Comparison of ENCODE assay signal across 11 cellular contexts in genomic region chr7:139494835-139495568, GRCh38. TPM values are rescaled to one million over a fixed set of nuclear protein-coding genes. Genes with fewer than 3 reads are reported as not detected.
DNase-seq lines count a peak whose midpoint lies in the region; ATAC-seq and TF ChIP-seq lines count a peak whose summit lies in the region.
"Had no signal": no experiment of that assay in that cellular context is flagged by ENCODE, and none has a peak within 500 bp of the region (broad histone marks: within the 10 kb centered on the region; RNA-seq: fewer than 3 reads in every experiment).

No MANE protein-coding gene starts in this region.

- peaks cover 4% of the 10 kb centered on the region for H3K4me1 ChIP-seq in mammary epithelial cell (ENCODE audit: insufficient read depth, low read length)

- no TSS peak for BruUV-seq in mammary epithelial cell (replicated peaks; lab: Mats Ljungman, UMichigan)

- H3K9me3 Mint-ChIP-seq in T-helper 2 cell treated with Interferon-gamma antibody and Interleukin-4, amounts not matched to agents 5 μg/mL and 100 μg/mL, for 36 hours, result peaks cover 10% of the 10 kb centered on the region
- H3K9me3 Mint-ChIP-seq in endothelial cell (ENCODE audit: unreplicated experiment), result no peaks in the 10 kb centered on the region

- H2AFZ ChIP-seq in mammary epithelial cell (ENCODE audit: low read depth, low read length), result no peak overlapping the region

- H3K4me3 Mint-ChIP-seq in T-helper 2 cell treated with Interferon-gamma antibody and Interleukin-4, amounts not matched to agents 5 μg/mL and 100 μg/mL, for 36 hours, result peak overlapping the region; percentile 39
- no peak overlapping the region for H3K4me3 Mint-ChIP-seq in endothelial cell (ENCODE audit: unreplicated experiment)

- peak overlapping the region; percentile 65 for H3K27ac Mint-ChIP-seq in T-helper 2 cell treated with Interferon-gamma antibody and Interleukin-4, amounts not matched to agents 5 μg/mL and 100 μg/mL, for 36 hours
- H3K27ac Mint-ChIP-seq in endothelial cell (ENCODE audit: unreplicated experiment), result no peak overlapping the region

- dilution Hi-C loops in mammary epithelial cell (cut with HindIII; ENCODE audit: low sequenced_read_pairs), result loop anchor here (5.0 kb wide), 1 partner anchor 517 kb away; no protein-coding TSS in a partner anchor

- TF ChIP-seq CTCF in endothelial cell (IDR thresholded peaks at IDR 0.05; ENCODE audit: unreplicated experiment) (no peak), mammary epithelial cell (conservative IDR thresholded peaks at IDR 0.05 in 1 of 2, IDR thresholded peaks at IDR 0.05 in 1 of 2; ENCODE audit: extremely low read depth in 1 of 2, insufficient read depth in 1 of 2, low read depth in 1 of 2, low read length in 2 of 2) (no peak)

- peak; percentile 59 for ATAC-seq in GM19023 (IDR thresholded peaks at IDR 0.05; ENCODE audit: unreplicated experiment)
- peak; percentile 67 for ATAC-seq in HG03045 (IDR thresholded peaks at IDR 0.05; ENCODE audit: unreplicated experiment)

- no peaks in the 10 kb centered on the region for H3K27me3 ChIP-seq in mammary epithelial cell (ENCODE audit: insufficient read depth, low read length)

- intact Hi-C loops in mammary epithelial cell (cut with micrococcal nuclease), result no loop called here

- H3K9me3 ChIP-seq in mammary epithelial cell (replicated peaks; ENCODE audit: insufficient read depth, low read length), result no peaks in the 10 kb centered on the region

- H3K79me2 ChIP-seq in mammary epithelial cell (ENCODE audit: insufficient read depth, low read length), result no peaks in the 10 kb centered on the region

- no peaks in the 10 kb centered on the region for H4K20me1 ChIP-seq in mammary epithelial cell (ENCODE audit: insufficient read depth, low read length)

- no peaks in the 10 kb centered on the region for H3K36me3 Mint-ChIP-seq in T-helper 2 cell treated with Interferon-gamma antibody and Interleukin-4, amounts not matched to agents 5 μg/mL and 100 μg/mL, for 36 hours (ENCODE audit: low read depth)
- no peaks in the 10 kb centered on the region for H3K36me3 Mint-ChIP-seq in endothelial cell (ENCODE audit: low read depth, unreplicated experiment)

- no peak overlapping the region for H3K9ac ChIP-seq in mammary epithelial cell (ENCODE audit: insufficient read depth, low read length)

- H3K36me3 ChIP-seq in mammary epithelial cell (ENCODE audit: insufficient read depth, low read length), result no peaks in the 10 kb centered on the region

- H3K27ac ChIP-seq in mammary epithelial cell (ENCODE audit: insufficient read depth, low read depth, low read length), result no peak overlapping the region
- H3K27ac ChIP-seq: epithelial cell of prostate had no signal

- in situ Hi-C loops in mammary epithelial cell (cut with MboI; ENCODE audit: low sequenced_read_pairs in 2 of 2), result loop anchor here (10.0 kb wide), 1 partner anchor 510 kb away; no protein-coding TSS in a partner anchor

- no peak overlapping the region for H3K4me3 ChIP-seq in mammary epithelial cell (replicated peaks in 1 of 3; ENCODE audit: insufficient read depth in 1 of 3, low read depth in 2 of 3, low read length in 3 of 3)

- CTCF ChIA-PET in mammary epithelial cell (lab: Charles Lee; ENCODE audit: low non-redundant PET), result no interaction called here

- H3K27me3 Mint-ChIP-seq in T-helper 2 cell treated with Interferon-gamma antibody and Interleukin-4, amounts not matched to agents 5 μg/mL and 100 μg/mL, for 36 hours (ENCODE audit: low read depth), result peaks cover 12% of the 10 kb centered on the region
- peaks cover 7% of the 10 kb centered on the region for H3K27me3 Mint-ChIP-seq in endothelial cell (ENCODE audit: unreplicated experiment)

- peaks cover 21% of the 10 kb centered on the region for H3K4me1 Mint-ChIP-seq in T-helper 2 cell treated with Interferon-gamma antibody and Interleukin-4, amounts not matched to agents 5 μg/mL and 100 μg/mL, for 36 hours (ENCODE audit: low read depth)
- H3K4me1 Mint-ChIP-seq in endothelial cell (ENCODE audit: unreplicated experiment), result no peaks in the 10 kb centered on the region

- no peak overlapping the region for H3K4me2 ChIP-seq in mammary epithelial cell (ENCODE audit: insufficient read depth, low read depth, low read length)

- 75% methylated on average over 5 of the region's 5 CpGs for WGBS in mammary epithelial cell (ENCODE audit: low coverage, missing lambda C conversion rate)

- DNase-seq in DMS79 (lab: John Stamatoyannopoulos, UW) (peak; percentile 69), iPS-NIHi7 (ENCODE audit: extremely low spot score) (no peak), superior temporal gyrus (ENCODE audit: extremely low spot score) (no peak), endothelial cell (ENCODE audit: low spot score) (no peak), mammary epithelial cell (no peak)
- peak; percentile 16 for DNase-seq in T-helper 2 cell treated with Interferon-gamma antibody and Interleukin-4, amounts not matched to agents 5 μg/mL and 100 μg/mL, for 36 hours (ENCODE audit: low spot score)

RNA-seq across cellular contexts. Expression of gene KLRG2, which starts 11.5 kb away (rescaled TPM):
- total RNA-seq in endothelial cell (ENCODE audit: unreplicated experiment), result 0.23 TPM
- total RNA-seq in mammary epithelial cell, result 1 to 10 TPM in 1 of 2 donors, under 1 TPM in 1; 0.89 to 1.0 TPM
- 0.29 TPM for polyA plus RNA-seq in mammary epithelial cell
- polyA minus RNA-seq in mammary epithelial cell, result not detected

RNA-seq across cellular contexts. Expression of gene CLEC2L, which starts 28.5 kb away (rescaled TPM):
- total RNA-seq in endothelial cell (ENCODE audit: unreplicated experiment), result not detected
- total RNA-seq in mammary epithelial cell, result not detected
- polyA plus RNA-seq in mammary epithelial cell, result not detected
- not detected for polyA minus RNA-seq in mammary epithelial cell
- total RNA-seq: renal cortical epithelial cell; T-helper 1 cell treated with Interleukin-12 subunit alpha and Interleukin-12 subunit beta and Interleukin-4 antibody, amounts not matched to agents 30 ng/mL and 1 ng/mL, for 36 hours had no signal

Comparison
In these comparisons a context has a peak if more than half of its experiments do, and no peak if none do; other contexts are left out.
1. DNase-seq: peak in DMS79 (single experiment) and T-helper 2 cell treated with Interferon-gamma antibody and Interleukin-4, amounts not matched to agents 5 μg/mL and 100 μg/mL, for 36 hours (single experiment); none in iPS-NIHi7 (single experiment), superior temporal gyrus (single experiment), endothelial cell (single experiment) and mammary epithelial cell (single experiment).